ENCODE assay signal across 34 cellular contexts in the genomic region with DNA sequence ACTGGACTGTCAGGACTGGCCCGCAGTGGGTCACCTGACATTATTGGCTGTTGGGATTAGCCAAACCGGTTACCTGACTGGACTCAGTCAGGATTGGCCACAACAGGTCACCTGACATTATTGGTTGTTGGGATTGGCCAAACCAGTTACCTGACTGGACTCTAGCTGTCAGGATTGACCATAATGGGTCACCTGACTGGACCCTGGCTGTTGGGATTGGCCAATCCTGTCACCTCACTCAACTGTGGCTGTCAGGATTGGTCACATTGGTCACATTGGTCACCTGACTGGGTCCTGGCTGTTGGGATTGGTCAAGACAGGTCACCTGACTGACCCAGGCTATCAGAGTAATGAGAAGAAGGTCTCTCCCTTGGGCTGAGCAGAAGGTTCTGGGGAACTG.
"Had no signal": no experiment of that assay in that cellular context is flagged by ENCODE, and none has a peak within 500 bp of the region (broad histone marks: within the 10 kb centered on the region; RNA-seq: fewer than 3 reads in every experiment).

No MANE protein-coding gene starts in this region.

- H3K36me3 ChIP-seq: ascending aorta, breast epithelium, cardiac muscle cell, colonic mucosa, esophagus squamous epithelium, gastroesophageal sphincter, WERI-Rb-1 had no signal

- H3K4me3 ChIP-seq: ascending aorta, breast epithelium, cardiac muscle cell, colonic mucosa, esophagus squamous epithelium, gastroesophageal sphincter had no signal

- H3K27ac ChIP-seq: ascending aorta, breast epithelium, cardiac muscle cell, colonic mucosa, epithelial cell of prostate, esophagus squamous epithelium, gastroesophageal sphincter, WERI-Rb-1 had no signal

- H3K36me3 Mint-ChIP-seq: activated CD4-positive, alpha-beta memory T cell treated with anti-CD3 and anti-CD28 coated beads for 36 hours; activated CD8-positive, alpha-beta memory T cell treated with anti-CD3 and anti-CD28 coated beads, Interleukin-2, amount 10 ng/mL, durations not matched to agents 7 days and 5 days; activated naive CD8-positive, alpha-beta T cell treated with anti-CD3 and anti-CD28 coated beads, Interleukin-2, amount 10 ng/mL, durations not matched to agents 7 days and 5 days; brain had no signal

- H3K27me3 Mint-ChIP-seq: activated CD4-positive, alpha-beta memory T cell treated with anti-CD3 and anti-CD28 coated beads for 36 hours; activated CD4-positive, alpha-beta T cell treated with anti-CD3 and anti-CD28 coated beads for 36 hours; activated CD4-positive, alpha-beta T cell treated with anti-CD3 and anti-CD28 coated beads, Interleukin-2, amount 10 ng/mL, durations not matched to agents 24 days and 14 days; activated CD8-positive, alpha-beta memory T cell treated with anti-CD3 and anti-CD28 coated beads, Interleukin-2, amount 10 ng/mL, durations not matched to agents 7 days and 5 days; activated naive CD8-positive, alpha-beta T cell treated with anti-CD3 and anti-CD28 coated beads, Interleukin-2, amount 10 ng/mL, durations not matched to agents 7 days and 5 days had no signal

- H3K9me3 Mint-ChIP-seq: activated T-helper 1 cell treated with anti-CD3 and anti-CD28 coated beads, Interleukin-12 subunit alpha, Interleukin-12 subunit beta, Interleukin-2, Interleukin-4 antibody, amounts not matched to agents 30 ng/mL and 10 ng/mL and 1 ng/mL, durations not matched to agents 14 hours and 24 hours and 36 hours; activated T-helper 2 cell treated with anti-CD3 and anti-CD28 coated beads, Interferon-gamma antibody, Interleukin-2, Interleukin-4, amounts not matched to agents 10 μg/mL and 5 μg/mL and 100 μg/mL, durations not matched to agents 14 hours and 24 hours and 36 hours; T-helper 2 cell treated with Interferon-gamma antibody and Interleukin-4, amounts not matched to agents 5 μg/mL and 100 μg/mL, for 36 hours had no signal

- FAIRE-seq: endometrium, endothelial cell of umbilical vein had no signal

- H3K27ac Mint-ChIP-seq: activated CD4-positive, alpha-beta memory T cell treated with anti-CD3 and anti-CD28 coated beads for 36 hours; activated CD4-positive, alpha-beta T cell treated with anti-CD3 and anti-CD28 coated beads for 36 hours; activated CD4-positive, alpha-beta T cell treated with anti-CD3 and anti-CD28 coated beads, Interleukin-2, amount 10 ng/mL, durations not matched to agents 24 days and 14 days; activated CD8-positive, alpha-beta memory T cell treated with anti-CD3 and anti-CD28 coated beads, Interleukin-2, amount 10 ng/mL, durations not matched to agents 7 days and 5 days; activated CD8-positive, alpha-beta T cell treated with anti-CD3 and anti-CD28 coated beads, Interleukin-2, amount 10 ng/mL, durations not matched to agents 7 days and 5 days; activated naive CD4-positive, alpha-beta T cell treated with anti-CD3 and anti-CD28 coated beads for 36 hours; activated naive CD8-positive, alpha-beta T cell treated with anti-CD3 and anti-CD28 coated beads, Interleukin-2, amount 10 ng/mL, durations not matched to agents 7 days and 5 days; activated T-helper 1 cell treated with anti-CD3 and anti-CD28 coated beads, Interleukin-12 subunit alpha, Interleukin-12 subunit beta, Interleukin-2, Interleukin-4 antibody, amounts not matched to agents 30 ng/mL and 10 ng/mL and 1 ng/mL, durations not matched to agents 14 hours and 24 hours and 36 hours; activated T-helper 2 cell treated with anti-CD3 and anti-CD28 coated beads, Interferon-gamma antibody, Interleukin-2, Interleukin-4, amounts not matched to agents 10 μg/mL and 5 μg/mL and 100 μg/mL, durations not matched to agents 14 hours and 24 hours and 36 hours; T-helper 2 cell treated with Interferon-gamma antibody and Interleukin-4, amounts not matched to agents 5 μg/mL and 100 μg/mL, for 36 hours had no signal

- H3K4me3 Mint-ChIP-seq: activated CD4-positive, alpha-beta memory T cell treated with anti-CD3 and anti-CD28 coated beads for 36 hours; activated CD4-positive, alpha-beta T cell treated with anti-CD3 and anti-CD28 coated beads for 36 hours; activated CD4-positive, alpha-beta T cell treated with anti-CD3 and anti-CD28 coated beads, Interleukin-2, amount 10 ng/mL, durations not matched to agents 24 days and 14 days; activated CD8-positive, alpha-beta memory T cell treated with anti-CD3 and anti-CD28 coated beads, Interleukin-2, amount 10 ng/mL, durations not matched to agents 7 days and 5 days; activated CD8-positive, alpha-beta T cell treated with anti-CD3 and anti-CD28 coated beads, Interleukin-2, amount 10 ng/mL, durations not matched to agents 7 days and 5 days; activated naive CD4-positive, alpha-beta T cell treated with anti-CD3 and anti-CD28 coated beads for 36 hours; activated naive CD8-positive, alpha-beta T cell treated with anti-CD3 and anti-CD28 coated beads, Interleukin-2, amount 10 ng/mL, durations not matched to agents 7 days and 5 days; activated T-helper 1 cell treated with anti-CD3 and anti-CD28 coated beads, Interleukin-12 subunit alpha, Interleukin-12 subunit beta, Interleukin-2, Interleukin-4 antibody, amounts not matched to agents 30 ng/mL and 10 ng/mL and 1 ng/mL, durations not matched to agents 14 hours and 24 hours and 36 hours; brain; T-helper 17 cell; T-helper 2 cell treated with Interferon-gamma antibody and Interleukin-4, amounts not matched to agents 5 μg/mL and 100 μg/mL, for 36 hours had no signal

- H3K9me3 ChIP-seq: ascending aorta, colonic mucosa, esophagus squamous epithelium had no signal

- H3K4me1 ChIP-seq: ascending aorta, breast epithelium, colonic mucosa, gastroesophageal sphincter had no signal

- ATAC-seq: activated CD4-positive, alpha-beta T cell treated with anti-CD3 and anti-CD28 coated beads for 36 hours; activated CD8-positive, alpha-beta memory T cell treated with anti-CD3 and anti-CD28 coated beads, Interleukin-2, amount 10 ng/mL, durations not matched to agents 7 days and 5 days; activated CD8-positive, alpha-beta T cell treated with anti-CD3 and anti-CD28 coated beads, Interleukin-2, amount 10 ng/mL, durations not matched to agents 7 days and 5 days; gastroesophageal sphincter; T-helper 17 cell had no signal

- DNase-seq: activated CD4-positive, alpha-beta memory T cell treated with anti-CD3 and anti-CD28 coated beads for 36 hours; activated CD4-positive, alpha-beta T cell treated with anti-CD3 and anti-CD28 coated beads for 36 hours; activated CD4-positive, alpha-beta T cell treated with anti-CD3 and anti-CD28 coated beads, Interleukin-2, amount 10 ng/mL, durations not matched to agents 24 days and 14 days; activated CD4-positive, CD25-positive, alpha-beta regulatory T cell; activated CD4-positive, CD25-positive, alpha-beta regulatory T cell treated with anti-CD3 and anti-CD28 coated beads, Interleukin-2, amount 50 U/mL, for 72 hours; activated CD8-positive, alpha-beta memory T cell treated with anti-CD3 and anti-CD28 coated beads, Interleukin-2, amount 10 ng/mL, durations not matched to agents 7 days and 5 days; activated CD8-positive, alpha-beta memory T cell treated with anti-CD3 and anti-CD28 coated beads, Interleukin-2, amount 50 U/mL, for 4 hours; activated CD8-positive, alpha-beta T cell treated with anti-CD3 and anti-CD28 coated beads, Interleukin-2, amount 10 ng/mL, durations not matched to agents 7 days and 5 days; activated effector memory CD4-positive, alpha-beta T cell treated with anti-CD3 and anti-CD28 coated beads, Interleukin-2, amount 50 U/mL, for 16 hours; activated naive CD4-positive, alpha-beta T cell treated with anti-CD3 and anti-CD28 coated beads for 36 hours; activated naive CD8-positive, alpha-beta T cell treated with anti-CD3 and anti-CD28 coated beads, Interleukin-2, amount 10 ng/mL, durations not matched to agents 7 days and 5 days; activated T-cell treated with anti-CD3 and anti-CD28 coated beads, Interleukin-2, amount 50 U/mL, for 1 hour; activated T-cell treated with anti-CD3 and anti-CD28 coated beads, Interleukin-2, amount 50 U/mL, for 48 hours; central memory CD4-positive, alpha-beta T cell; cerebellar nuclear complex; colonic mucosa; effector CD8-positive, alpha-beta T cell; esophagus squamous epithelium; foreskin melanocyte; T-helper 1 cell; T-helper 17 cell; T1000; WERI-Rb-1 had no signal

- H3K27me3 ChIP-seq: ascending aorta, cardiac muscle cell, colonic mucosa, gastroesophageal sphincter had no signal

- H3K4me1 Mint-ChIP-seq: activated CD4-positive, alpha-beta T cell treated with anti-CD3 and anti-CD28 coated beads, Interleukin-2, amount 10 ng/mL, durations not matched to agents 24 days and 14 days; activated CD8-positive, alpha-beta memory T cell treated with anti-CD3 and anti-CD28 coated beads, Interleukin-2, amount 10 ng/mL, durations not matched to agents 7 days and 5 days; activated naive CD8-positive, alpha-beta T cell treated with anti-CD3 and anti-CD28 coated beads, Interleukin-2, amount 10 ng/mL, durations not matched to agents 7 days and 5 days had no signal
